In genomic region chr17:10698116-10698818, GRCh38 we compare ENCODE assay signal across 8 cellular contexts. TPM values are rescaled to one million over a fixed set of nuclear protein-coding genes. Genes with fewer than 3 reads are reported as not detected.
DNase-seq lines count a peak whose midpoint lies in the region; ATAC-seq and TF ChIP-seq lines count a peak whose summit lies in the region.

No MANE protein-coding gene starts in this region.

- no peak overlapping the region for H3K18ac ChIP-seq in mesenchymal stem cell (ENCODE audit: low read depth in 1 of 2, low read length in 2 of 2)

- H2BK5ac ChIP-seq in mesenchymal stem cell (ENCODE audit: low read depth, low read length, poor library complexity, severe bottlenecking), result no peak overlapping the region

- H2AFZ ChIP-seq in OCI-LY1 (ENCODE audit: low read length), result 0 out of 2 replicates have a peak overlapping the region, but pooled peaks have one; percentile 42
- no peak overlapping the region for H2AFZ ChIP-seq in mesenchymal stem cell (ENCODE audit: low read depth, low read length)

- H3K79me2 ChIP-seq in OCI-LY1 (ENCODE audit: insufficient read depth, low read length), result peaks cover 44% of the 10 kb centered on the region

- no peak overlapping the region for H2BK12ac ChIP-seq in mesenchymal stem cell (ENCODE audit: low read length in 2 of 2)

- TF ChIP-seq CTCF in GM12875 (IDR thresholded peaks at IDR 0.05; ENCODE audit: borderline replicate concordance, insufficient read depth, low read depth, low read length), result no peak
- TF ChIP-seq CTCF in OCI-LY1 (IDR thresholded peaks at IDR 0.05; ENCODE audit: low read length), result no peak

- no peak overlapping the region for H3K4ac ChIP-seq in mesenchymal stem cell (ENCODE audit: low read depth in 1 of 2, low read length in 2 of 2)

- H2AK5ac ChIP-seq in mesenchymal stem cell (ENCODE audit: low read length, severe bottlenecking), result no peak overlapping the region

- H3K27ac ChIP-seq in OCI-LY1 (ENCODE audit: low read depth, low read length, poor library complexity, severe bottlenecking) (peak overlapping the region; percentile 80), mesenchymal stem cell (ENCODE audit: low read length, poor library complexity, severe bottlenecking) (peak overlapping the region; percentile 82)

- H3K4me3 ChIP-seq in GM12875 (ENCODE audit: low read depth, low read length) (peak overlapping the region; percentile 83), OCI-LY1 (ENCODE audit: low read depth, low read length, poor library complexity, severe bottlenecking) (peak overlapping the region; percentile 83), mesenchymal stem cell (ENCODE audit: insufficient read depth in 1 of 2, low read depth in 1 of 2, low read length in 2 of 2) (peak overlapping the region; percentile 97 to 98)

- no peak overlapping the region for H3K14ac ChIP-seq in mesenchymal stem cell (ENCODE audit: low read length in 2 of 2)

- no peak overlapping the region for H3K23ac ChIP-seq in mesenchymal stem cell (ENCODE audit: low read length in 2 of 2)

- H3K9me3 ChIP-seq in OCI-LY1 (ENCODE audit: low read length) (no peaks in the 10 kb centered on the region), mesenchymal stem cell (ENCODE audit: control insufficient read depth, low read length) (no peaks in the 10 kb centered on the region)

- no peak for ATAC-seq in GM19452 (IDR thresholded peaks at IDR 0.05; ENCODE audit: unreplicated experiment)

- H3K9me2 ChIP-seq in OCI-LY1 (ENCODE audit: low read depth, low read length), result no peaks in the 10 kb centered on the region

- WGBS in mesenchymal stem cell, result 50% methylated on average over 10 of the region's 17 CpGs

- H3K36me3 ChIP-seq in OCI-LY1 (ENCODE audit: insufficient read depth, low read length) (peaks cover 24% of the 10 kb centered on the region), mesenchymal stem cell (ENCODE audit: control insufficient read depth in 1 of 2, insufficient read depth in 2 of 2, low read depth in 1 of 2, low read length in 2 of 2) (peaks cover 4 to 21% of the 10 kb centered on the region in 2 experiments)

- H4K20me1 ChIP-seq in OCI-LY1 (ENCODE audit: insufficient read depth, low read length), result no peaks in the 10 kb centered on the region

- H3K4me1 ChIP-seq in OCI-LY1 (ENCODE audit: insufficient read depth, low read length, severe bottlenecking) (peaks cover 32% of the 10 kb centered on the region), mesenchymal stem cell (ENCODE audit: control insufficient read depth, insufficient read depth, low read depth, low read length) (peaks cover 9% of the 10 kb centered on the region)

- H3F3A ChIP-seq in OCI-LY1 (ENCODE audit: insufficient read depth, low read length), result no peaks in the 10 kb centered on the region

- no peak overlapping the region for H2BK120ac ChIP-seq in mesenchymal stem cell (ENCODE audit: low read depth, low read length)

- peak overlapping the region; percentile 94 for H3K4me2 ChIP-seq in OCI-LY1 (ENCODE audit: low read length)
- peak overlapping the region; percentile 71 for H3K4me2 ChIP-seq in mesenchymal stem cell (ENCODE audit: low read length, poor library complexity, severe bottlenecking)

- H3K9ac ChIP-seq in OCI-LY1 (ENCODE audit: low read length) (peak overlapping the region; percentile 90), mesenchymal stem cell (ENCODE audit: low read length) (peak overlapping the region; percentile 96)

- peaks cover 9% of the 10 kb centered on the region for H3K79me1 ChIP-seq in mesenchymal stem cell (replicated peaks; ENCODE audit: low read length, poor library complexity, severe bottlenecking)

- no peak overlapping the region for H2BK15ac ChIP-seq in mesenchymal stem cell (ENCODE audit: low read depth, poor library complexity, severe bottlenecking)

- DNase-seq in dermis blood vessel endothelial cell (peak; percentile 39), mesenchymal stem cell (peak; percentile 39), AML-193 (lab: John Stamatoyannopoulos, UW) (no peak), NCI-H1930 (lab: John Stamatoyannopoulos, UW) (no peak), NCI-H446 treated with DMSO at 0.1 percent for 48 hours (lab: John Stamatoyannopoulos, UW) (no peak)

- no peak overlapping the region for H4K8ac ChIP-seq in mesenchymal stem cell (ENCODE audit: low read length)

- H4K91ac ChIP-seq in mesenchymal stem cell (ENCODE audit: low read length), result no peak overlapping the region

- H3K27me3 ChIP-seq in OCI-LY1 (ENCODE audit: insufficient read depth, low read length) (no peaks in the 10 kb centered on the region), mesenchymal stem cell (ENCODE audit: control insufficient read depth in 1 of 2, insufficient read depth in 1 of 2, low read length in 2 of 2) (no peaks in the 10 kb centered on the region)

RNA-seq across cellular contexts. Expression of gene ADPRM, which starts 0.9 kb away (rescaled TPM):
- total RNA-seq in dermis blood vessel endothelial cell, result 8.9 and 9.7 TPM in 2 replicates
- polyA plus RNA-seq in mesenchymal stem cell (2013, experiment 1 of 2), result 9.4 TPM
- polyA plus RNA-seq in mesenchymal stem cell (2013, experiment 2 of 2), result 10.2 TPM

RNA-seq across cellular contexts. Expression of gene SCO1, which starts 0.9 kb away (rescaled TPM):
- total RNA-seq in dermis blood vessel endothelial cell, result 28.2 and 36.1 TPM in 2 replicates
- polyA plus RNA-seq in mesenchymal stem cell (2013, experiment 1 of 2), result 17.5 TPM
- 16.0 TPM for polyA plus RNA-seq in mesenchymal stem cell (2013, experiment 2 of 2)

RNA-seq across cellular contexts. Expression of gene TMEM220, which starts 31.6 kb away (rescaled TPM):
- 1.5 and 2.7 TPM in 2 replicates for total RNA-seq in dermis blood vessel endothelial cell
- 7.5 TPM for polyA plus RNA-seq in mesenchymal stem cell (2013, experiment 1 of 2)
- polyA plus RNA-seq in mesenchymal stem cell (2013, experiment 2 of 2), result 6.3 TPM

RNA-seq across cellular contexts. Expression of gene MYH3, which starts 41.2 kb away (rescaled TPM):
- 0.34 and 0.51 TPM in 2 replicates for total RNA-seq in dermis blood vessel endothelial cell
- 0.33 TPM for polyA plus RNA-seq in mesenchymal stem cell (2013, experiment 1 of 2)
- polyA plus RNA-seq in mesenchymal stem cell (2013, experiment 2 of 2), result 0.25 TPM

Comparison
In these comparisons a context has a peak if more than half of its experiments do, and no peak if none do; other contexts are left out.
1. DNase-seq: peak in dermis blood vessel endothelial cell (single experiment) and mesenchymal stem cell (single experiment); none in AML-193 (0 of 2), NCI-H1930 (0 of 2) and NCI-H446 treated with DMSO at 0.1 percent for 48 hours (single experiment).
2. Peak in every context shown above with its lines, with median percentiles within 50 percentile points of each other: H3K4me3 ChIP-seq.